1 cellular context compared by ENCODE assay signal in genomic region chr16:28491080-28491969, GRCh38.
TF ChIP-seq lines count a peak whose summit lies in the region.

No MANE protein-coding gene starts in this region.

TF ChIP-seq in HepG2, 621 proteins besides CTCF, POLR2A, EP300 and RAD21 (continued from another document and continues in another):
- TF ChIP-seq TRIM24 (CRISPR knock-in tag; IDR thresholded peaks at IDR 0.05) = no peak
- peak; percentile 65; the same call in 1 of the 2 replicates for TF ChIP-seq ZNF296 (CRISPR knock-in tag; conservative IDR thresholded peaks at IDR 0.05)
- TF ChIP-seq ZNF430 (CRISPR knock-in tag; IDR thresholded peaks at IDR 0.05) = no peak
- TF ChIP-seq PLRG1 (conservative IDR thresholded peaks at IDR 0.05) = no peak
- TF ChIP-seq ZNF18 (CRISPR knock-in tag; IDR thresholded peaks at IDR 0.05; ENCODE audit: insufficient replicate concordance) = no peak
- no peak for TF ChIP-seq TSC22D2 (CRISPR knock-in tag; IDR thresholded peaks at IDR 0.05; ENCODE audit: borderline replicate concordance)
- no peak for TF ChIP-seq MYC (CRISPR knock-in tag; IDR thresholded peaks at IDR 0.05; ENCODE audit: borderline replicate concordance)
- peak; percentile 36 for TF ChIP-seq AGO2 (optimal IDR thresholded peaks at IDR 0.05; ENCODE audit: low read depth, low read length)
- TF ChIP-seq STAG1 (CRISPR knock-in tag; IDR thresholded peaks at IDR 0.05) = peak; percentile 68
- TF ChIP-seq ZNF672 (CRISPR knock-in tag; IDR thresholded peaks at IDR 0.05) = no peak
- no peak for TF ChIP-seq JUNB (CRISPR knock-in tag; IDR thresholded peaks at IDR 0.05; ENCODE audit: borderline replicate concordance)
- no peak for TF ChIP-seq ZIK1 (CRISPR knock-in tag; IDR thresholded peaks at IDR 0.05; ENCODE audit: borderline replicate concordance, low read depth)
- TF ChIP-seq RELA (CRISPR knock-in tag; IDR thresholded peaks at IDR 0.05) = no peak
- no peak for TF ChIP-seq RXRA (CRISPR knock-in tag; IDR thresholded peaks at IDR 0.05)
- TF ChIP-seq ZNF7 (CRISPR knock-in tag; IDR thresholded peaks at IDR 0.05) = no peak
- no peak for TF ChIP-seq ZNF253 (CRISPR knock-in tag; IDR thresholded peaks at IDR 0.05; ENCODE audit: borderline replicate concordance)
- TF ChIP-seq CSRNP1 (CRISPR knock-in tag; IDR thresholded peaks at IDR 0.05) = peak; percentile 74; the same call in 1 of the 2 replicates
- no peak for TF ChIP-seq ZNF550 (CRISPR knock-in tag; IDR thresholded peaks at IDR 0.05; ENCODE audit: borderline replicate concordance)
- TF ChIP-seq ZNF619 (CRISPR knock-in tag; IDR thresholded peaks at IDR 0.05) = no peak
- TF ChIP-seq ZNF549 (CRISPR knock-in tag; IDR thresholded peaks at IDR 0.05) = no peak
- no peak for TF ChIP-seq ATM (IDR thresholded peaks at IDR 0.05; ENCODE audit: borderline replicate concordance)
- no peak for TF ChIP-seq SOX13 (IDR thresholded peaks at IDR 0.05)
- no peak for TF ChIP-seq SOX13 (CRISPR knock-in tag; conservative IDR thresholded peaks at IDR 0.05 in 1 of 2, IDR thresholded peaks at IDR 0.05 in 1 of 2)
- TF ChIP-seq PHF21A (CRISPR knock-in tag; IDR thresholded peaks at IDR 0.05) = peak; percentile 76
- no peak for TF ChIP-seq TOE1 (CRISPR knock-in tag; IDR thresholded peaks at IDR 0.05)
- TF ChIP-seq ZNF629 (CRISPR knock-in tag; conservative IDR thresholded peaks at IDR 0.05) = no peak
- 0 out of 2 replicates have a peak, but pooled peaks have one; percentile 30 for TF ChIP-seq TBX2 (CRISPR knock-in tag; IDR thresholded peaks at IDR 0.05; ENCODE audit: borderline replicate concordance)
- TF ChIP-seq ZBTB20 (CRISPR knock-in tag; IDR thresholded peaks at IDR 0.05; ENCODE audit: borderline replicate concordance, low read depth) = no peak; the same call in 1 of the 2 replicates
- TF ChIP-seq KDM3A (CRISPR knock-in tag; IDR thresholded peaks at IDR 0.05; ENCODE audit: low read depth) = no peak
- TF ChIP-seq ZC3H4 (CRISPR knock-in tag; IDR thresholded peaks at IDR 0.05; ENCODE audit: borderline replicate concordance) = no peak
- 0 out of 2 replicates have a peak, but pooled peaks have one; percentile 17 for TF ChIP-seq ZNF276 (CRISPR knock-in tag; IDR thresholded peaks at IDR 0.05; ENCODE audit: low read depth)
- no peak for TF ChIP-seq ZNF747 (CRISPR knock-in tag; IDR thresholded peaks at IDR 0.05; ENCODE audit: borderline replicate concordance)
- no peak for TF ChIP-seq TBX3 (IDR thresholded peaks at IDR 0.05; ENCODE audit: borderline replicate concordance)
- TF ChIP-seq TRIM22 (IDR thresholded peaks at IDR 0.05) = no peak
- no peak for TF ChIP-seq MAFF (IDR thresholded peaks at IDR 0.05; ENCODE audit: low read depth, low read length)
- no peak for TF ChIP-seq YY1 (IDR thresholded peaks at IDR 0.05; ENCODE audit: insufficient read depth, insufficient replicate concordance, low read depth, low read length)
- peak; percentile 31; the same call in 1 of the 2 replicates for TF ChIP-seq ZNF124 (CRISPR knock-in tag; IDR thresholded peaks at IDR 0.05)
- no peak; the same call in 1 of the 2 replicates for TF ChIP-seq ZNF567 (CRISPR knock-in tag; IDR thresholded peaks at IDR 0.05; ENCODE audit: borderline replicate concordance)
- TF ChIP-seq KDM2A (CRISPR knock-in tag; IDR thresholded peaks at IDR 0.05; ENCODE audit: borderline replicate concordance, low read depth) = peak; percentile 14; the same call in 1 of the 2 replicates
- TF ChIP-seq GATAD1 (CRISPR knock-in tag; IDR thresholded peaks at IDR 0.05) = no peak
- no peak for TF ChIP-seq CBX2 (IDR thresholded peaks at IDR 0.05; ENCODE audit: low read depth, low read length)
- TF ChIP-seq CBX2 (CRISPR knock-in tag; IDR thresholded peaks at IDR 0.05; ENCODE audit: low read depth) = no peak
- no peak for TF ChIP-seq EED (CRISPR knock-in tag; IDR thresholded peaks at IDR 0.05)
- TF ChIP-seq ZNF879 (CRISPR knock-in tag; IDR thresholded peaks at IDR 0.05) = peak; percentile 14; the same call in 1 of the 2 replicates
- no peak for TF ChIP-seq SAP130 (CRISPR knock-in tag; IDR thresholded peaks at IDR 0.05; ENCODE audit: low read depth)
- TF ChIP-seq ARHGAP35 (CRISPR knock-in tag; IDR thresholded peaks at IDR 0.05; ENCODE audit: borderline replicate concordance) = 0 out of 2 replicates have a peak, but pooled peaks have one; percentile 7
- TF ChIP-seq ZSCAN12 (CRISPR knock-in tag; IDR thresholded peaks at IDR 0.05) = no peak
- TF ChIP-seq ZNF3 (CRISPR knock-in tag; IDR thresholded peaks at IDR 0.05) = no peak
- TF ChIP-seq SMC3 (IDR thresholded peaks at IDR 0.05; ENCODE audit: low read length) = no peak; the same call in 1 of the 2 replicates
- no peak for TF ChIP-seq NCOA1 (CRISPR knock-in tag; IDR thresholded peaks at IDR 0.05)
- TF ChIP-seq ZSCAN22 (CRISPR knock-in tag; IDR thresholded peaks at IDR 0.05) = no peak
- no peak for TF ChIP-seq HOMEZ (CRISPR knock-in tag; IDR thresholded peaks at IDR 0.05; ENCODE audit: low read depth)
- no peak for TF ChIP-seq ZNF546 (CRISPR knock-in tag; conservative IDR thresholded peaks at IDR 0.05)
- no peak for TF ChIP-seq TEAD2 (CRISPR knock-in tag; IDR thresholded peaks at IDR 0.05)
- no peak for TF ChIP-seq SIX1 (CRISPR knock-in tag; IDR thresholded peaks at IDR 0.05; ENCODE audit: borderline replicate concordance)
- no peak; the same call in 1 of the 2 replicates for TF ChIP-seq ZMAT3 (CRISPR knock-in tag; conservative IDR thresholded peaks at IDR 0.05)
- TF ChIP-seq ZNF432 (CRISPR knock-in tag; IDR thresholded peaks at IDR 0.05; ENCODE audit: borderline replicate concordance) = no peak; the same call in 1 of the 2 replicates
- no peak for TF ChIP-seq ZFP36L2 (CRISPR knock-in tag; IDR thresholded peaks at IDR 0.05)
- no peak for TF ChIP-seq ZFY (CRISPR knock-in tag; IDR thresholded peaks at IDR 0.05)
- TF ChIP-seq GRHL1 (CRISPR knock-in tag; conservative IDR thresholded peaks at IDR 0.05) = no peak
- peak; percentile 57; the same call in 1 of the 2 replicates for TF ChIP-seq ZNF354B (CRISPR knock-in tag; IDR thresholded peaks at IDR 0.05)
- peak; percentile 95 for TF ChIP-seq ZNF652 (CRISPR knock-in tag; IDR thresholded peaks at IDR 0.05; ENCODE audit: borderline replicate concordance, low read depth)
- 0 out of 2 replicates have a peak, but pooled peaks have one; percentile 2 for TF ChIP-seq ZNF234 (CRISPR knock-in tag; conservative IDR thresholded peaks at IDR 0.05)
- no peak for TF ChIP-seq HOXA5 (CRISPR knock-in tag; IDR thresholded peaks at IDR 0.05)
- TF ChIP-seq ATF1 (CRISPR knock-in tag; IDR thresholded peaks at IDR 0.05) = no peak
- TF ChIP-seq ZNF678 (CRISPR knock-in tag; IDR thresholded peaks at IDR 0.05) = no peak
- no peak for TF ChIP-seq ZNF382 (CRISPR knock-in tag; IDR thresholded peaks at IDR 0.05; ENCODE audit: borderline replicate concordance)
- no peak for TF ChIP-seq PRDM10 (CRISPR knock-in tag; IDR thresholded peaks at IDR 0.05; ENCODE audit: low read depth)
